8 cellular contexts compared by ENCODE assay signal in the genomic region with DNA sequence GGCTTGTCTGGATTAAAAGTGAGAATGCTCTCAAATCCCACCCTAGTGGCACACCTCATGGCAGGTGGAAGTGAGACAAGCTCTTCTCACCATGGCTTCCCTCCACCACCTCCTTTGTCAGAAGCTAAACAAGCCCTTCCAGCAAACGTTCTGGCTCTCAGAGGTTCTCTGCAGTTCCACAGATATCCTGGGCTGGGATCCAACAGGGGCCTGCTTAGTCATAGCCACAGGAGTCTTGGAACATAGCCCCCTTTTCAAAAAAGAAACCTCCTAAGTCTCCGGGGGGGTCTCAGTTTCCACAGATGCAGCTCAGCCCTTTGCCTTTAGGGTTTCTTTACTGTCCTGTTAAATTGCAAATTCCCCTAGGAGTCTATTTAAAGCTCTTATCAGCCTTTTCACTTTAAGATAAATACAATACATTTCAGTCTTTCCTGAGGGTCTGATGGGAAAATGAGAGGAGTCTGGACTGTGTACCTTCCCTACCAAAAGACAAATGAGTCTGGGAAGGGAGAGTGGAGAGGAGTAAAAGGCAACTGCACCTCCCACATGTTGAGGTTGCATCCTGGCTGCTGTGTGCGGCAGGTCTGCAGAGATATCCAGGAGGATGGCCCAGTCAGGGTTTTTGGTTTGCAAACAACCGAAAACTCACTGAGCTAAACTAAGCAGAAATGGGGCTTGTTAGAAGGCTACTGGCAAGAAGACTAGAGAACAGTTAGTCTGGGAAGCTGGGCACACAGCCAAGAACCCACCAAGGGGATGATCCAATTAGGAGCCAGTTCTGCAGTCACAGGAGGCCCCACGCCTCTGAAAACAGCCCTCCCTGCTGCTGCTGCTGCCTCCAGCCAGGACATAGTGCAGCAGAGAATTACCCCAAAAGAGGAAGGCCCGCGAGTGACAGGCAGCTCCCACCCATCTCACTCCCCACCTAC. TPM values are rescaled to one million over a fixed set of nuclear protein-coding genes. Genes with fewer than 3 reads are reported as not detected.
DNase-seq lines count a peak whose midpoint lies in the region; ATAC-seq, FAIRE-seq and TF ChIP-seq lines count a peak whose summit lies in the region.

No MANE protein-coding gene starts in this region.

- peaks cover 4% of the 10 kb centered on the region for H3K9me3 Mint-ChIP-seq in stimulated activated memory B cell treated with anti-CD40 and anti-IgM and Interleukin-4, amounts not matched to agents 10 μg/mL and 1 μg/mL and 100 μg/mL, for 72 hours

- H3K27ac Mint-ChIP-seq in stimulated activated memory B cell treated with anti-CD40 and anti-IgM and Interleukin-4, amounts not matched to agents 10 μg/mL and 1 μg/mL and 100 μg/mL, for 72 hours = no peak overlapping the region

- H3K4me3 Mint-ChIP-seq in stimulated activated memory B cell treated with anti-CD40 and anti-IgM and Interleukin-4, amounts not matched to agents 10 μg/mL and 1 μg/mL and 100 μg/mL, for 72 hours = no peak overlapping the region

- peak; percentile 72 for DNase-seq in KBM-7
- DNase-seq in UCSD-AML1 (lab: John Stamatoyannopoulos, UW; ENCODE audit: unreplicated experiment) = peak; percentile 25
- peak; percentile 72 for DNase-seq in left ventricle myocardium superior
- DNase-seq in activated CD4-positive, alpha-beta T cell treated with anti-CD3 and anti-CD28 coated beads, Interleukin-2, amount 50 U/mL, for 48 hours = no peak
- no peak for DNase-seq in D721Med (ENCODE audit: insufficient read length, low spot score)
- no peak for DNase-seq in GM12892 (ENCODE audit: insufficient read length)

- TF ChIP-seq CTCF in D721Med (IDR thresholded peaks at IDR 0.05; ENCODE audit: insufficient read depth, missing control alignments) = no peak

- intact Hi-C loops in left ventricle myocardium superior (cut with micrococcal nuclease) = no loop called here

- no peaks in the 10 kb centered on the region for H3K36me3 Mint-ChIP-seq in stimulated activated memory B cell treated with anti-CD40 and anti-IgM and Interleukin-4, amounts not matched to agents 10 μg/mL and 1 μg/mL and 100 μg/mL, for 72 hours

- no peak for TF ChIP-seq POLR2A in GM12892 (IDR thresholded peaks at IDR 0.05; ENCODE audit: low read depth, low read length)

- ATAC-seq in left ventricle myocardium superior (peak; percentile 89), HG03565 (IDR thresholded peaks at IDR 0.05; ENCODE audit: unreplicated experiment) (no peak)
- peak; percentile 58 for ATAC-seq in stimulated activated memory B cell treated with anti-CD40 and anti-IgM and Interleukin-4, amounts not matched to agents 10 μg/mL and 1 μg/mL and 100 μg/mL, for 72 hours

- H3K27me3 Mint-ChIP-seq in stimulated activated memory B cell treated with anti-CD40 and anti-IgM and Interleukin-4, amounts not matched to agents 10 μg/mL and 1 μg/mL and 100 μg/mL, for 72 hours = peaks cover 16% of the 10 kb centered on the region

- FAIRE-seq in D721Med (lab: Jason Lieb, UNC) (no peak), GM12892 (lab: Jason Lieb, UNC) (no peak)

- no peaks in the 10 kb centered on the region for H3K4me1 Mint-ChIP-seq in stimulated activated memory B cell treated with anti-CD40 and anti-IgM and Interleukin-4, amounts not matched to agents 10 μg/mL and 1 μg/mL and 100 μg/mL, for 72 hours

- in situ Hi-C loops in KBM-7 (cut with MboI; ENCODE audit: low pct_unique_long_range_greater_than_20kb, low sequenced_read_pairs) = no loop called here

RNA-seq across cellular contexts. Expression of gene SERP2, which starts 41.4 kb away (rescaled TPM):
- 12.4 TPM for total RNA-seq in left ventricle myocardium superior
- not detected for polyA plus RNA-seq in GM12892 (2012; ENCODE audit: missing spikeins)

Comparison
In these comparisons a context has a peak if more than half of its experiments do, and no peak if none do; other contexts are left out.
1. DNase-seq: peak in KBM-7 (single experiment), UCSD-AML1 (single experiment) and left ventricle myocardium superior (single experiment); none in activated CD4-positive, alpha-beta T cell treated with anti-CD3 and anti-CD28 coated beads, Interleukin-2, amount 50 U/mL, for 48 hours (0 of 2), D721Med (single experiment) and GM12892 (single experiment).